ENCODE assay signal across 26 cellular contexts in genomic region chr6:54204921-54205511, GRCh38.
A peak's percentile ranks its signal among the peaks of the same experiment; 100 is the strongest.
DNase-seq lines count a peak whose midpoint lies in the region; ATAC-seq, FAIRE-seq and TF ChIP-seq lines count a peak whose summit lies in the region.
"Had no signal": no experiment of that assay in that cellular context is flagged by ENCODE, and none has a peak within 500 bp of the region (broad histone marks: within the 10 kb centered on the region; RNA-seq: fewer than 3 reads in every experiment).

No MANE protein-coding gene starts in this region.

- ATAC-seq in heart right ventricle (peak; percentile 88 to 97 (median 95)), GM21529 (IDR thresholded peaks at IDR 0.05; ENCODE audit: unreplicated experiment) (no peak)

- H3K27ac Mint-ChIP-seq in CD14-positive monocyte = no peak overlapping the region
- H3K27ac Mint-ChIP-seq: CD4-positive, CD25-positive, alpha-beta regulatory T cell; stimulated activated naive CD8-positive, alpha-beta T cell treated with anti-CD3 and anti-CD28 coated beads, Interleukin-15, Interleukin-2, amounts not matched to agents 100 ng/mL and 50 ng/mL, for 24 hours had no signal

- H3K4me1 Mint-ChIP-seq in CD14-positive monocyte = no peaks in the 10 kb centered on the region
- H3K4me1 Mint-ChIP-seq: CD4-positive, CD25-positive, alpha-beta regulatory T cell had no signal

- H3K27ac ChIP-seq in HEK293 (ENCODE audit: extremely low read depth, low read depth, low read length) = no peak overlapping the region
- H3K27ac ChIP-seq in heart right ventricle = peak overlapping the region in 8 of 10 donors; percentile 27 to 79 (median 71)
- H3K27ac ChIP-seq: coronary artery, RWPE1, tibial artery had no signal

- no peak for FAIRE-seq in RCC 7860 (lab: Jason Lieb, UNC)
- FAIRE-seq: bronchial epithelial cell, endometrium, G401.6 had no signal

- CTCF ChIA-PET in HEK293 (lab: Yijun Ruan, JAX) = no interaction called here

- H3K4me1 ChIP-seq in HEK293 (ENCODE audit: control insufficient read depth, insufficient read depth, low read length) = no peaks in the 10 kb centered on the region
- peaks cover 0 to 32% (median 10%) of the 10 kb centered on the region in 9 donors for H3K4me1 ChIP-seq in heart right ventricle

- DNase-seq in NCI-H526 treated with DMSO at 0.1 percent for 48 hours (lab: John Stamatoyannopoulos, UW) = peak; percentile 89
- peak in 1 of 2 donors; percentile 63 for DNase-seq in heart right ventricle
- DNase-seq in myocyte (ENCODE audit: low read depth) = peak; percentile 46
- no peak for DNase-seq in CD14-positive monocyte (ENCODE audit: low spot score)
- DNase-seq in RCC 7860 (ENCODE audit: low spot score) = no peak
- DNase-seq in HuH-7 (ENCODE audit: low spot score) = no peak
- DNase-seq: activated CD4-positive, alpha-beta T cell treated with anti-CD3 and anti-CD28 coated beads, Interleukin-2, amount 50 U/mL, for 48 hours; activated CD4-positive, CD25-positive, alpha-beta regulatory T cell; activated effector memory CD4-positive, alpha-beta T cell treated with Interleukin-2 at 50 U/mL for 16 hours; CD4-positive, CD25-positive, alpha-beta regulatory T cell; Kasumi-1; mammary epithelial cell; NCI-H1092; NCI-H2081 treated with DMSO at 0.1 percent for 48 hours; NCI-H510A; nucleus accumbens; stimulated activated CD4-positive, alpha-beta T cell treated with anti-CD3 and anti-CD28 coated beads, Interleukin-4, amount 100 ng/mL, for 4 hours; tibial artery had no signal

- POLR2A ChIA-PET in HEK293 (lab: Yijun Ruan, JAX) = no interaction called here

- TF ChIP-seq CTCF in HEK293 (tag by site-specific recombination; IDR thresholded peaks at IDR 0.05) (no peak), heart right ventricle (IDR thresholded peaks at IDR 0.05) (no peak), CD14-positive monocyte (IDR thresholded peaks at IDR 0.05) (no peak)

- H3K27me3 Mint-ChIP-seq in CD14-positive monocyte (ENCODE audit: low read depth in 3 of 3) = peaks cover 0 to 13% (median 4%) of the 10 kb centered on the region in 3 donors
- H3K27me3 Mint-ChIP-seq: CD4-positive, CD25-positive, alpha-beta regulatory T cell; stimulated activated naive CD8-positive, alpha-beta T cell treated with anti-CD3 and anti-CD28 coated beads, Interleukin-15, Interleukin-2, amounts not matched to agents 100 ng/mL and 50 ng/mL, for 24 hours had no signal

- intact Hi-C loops in heart right ventricle (cut with DNase I) = no loop called here
- intact Hi-C loops in CD14-positive monocyte (cut with micrococcal nuclease) = no loop called here

- no peaks in the 10 kb centered on the region for H3K27me3 ChIP-seq in heart right ventricle
- H3K27me3 ChIP-seq: tibial artery had no signal

- H3K36me3 ChIP-seq in HEK293 (ENCODE audit: control insufficient read depth in 2 of 2, insufficient read depth in 1 of 2, low read length in 2 of 2) = no peaks in the 10 kb centered on the region
- H3K36me3 ChIP-seq in heart right ventricle = no peaks in the 10 kb centered on the region
- H3K36me3 ChIP-seq: tibial artery had no signal

- WGBS in heart right ventricle, 2 donors = 25 to 30% methylated on average over 2 of the region's 2 CpGs

- H3K9me3 Mint-ChIP-seq in CD14-positive monocyte = peaks cover 0 to 4% (median 0%) of the 10 kb centered on the region in 7 donors
- H3K9me3 Mint-ChIP-seq: stimulated activated naive CD8-positive, alpha-beta T cell treated with anti-CD3 and anti-CD28 coated beads, Interleukin-15, Interleukin-2, amounts not matched to agents 100 ng/mL and 50 ng/mL, for 24 hours had no signal

- H3K4me3 Mint-ChIP-seq in CD14-positive monocyte = no peak overlapping the region
- H3K4me3 Mint-ChIP-seq: CD4-positive, CD25-positive, alpha-beta regulatory T cell; stimulated activated naive CD8-positive, alpha-beta T cell treated with anti-CD3 and anti-CD28 coated beads, Interleukin-15, Interleukin-2, amounts not matched to agents 100 ng/mL and 50 ng/mL, for 24 hours had no signal

- no peaks in the 10 kb centered on the region for H3K36me3 Mint-ChIP-seq in CD14-positive monocyte

- no peak overlapping the region for H3K4me3 ChIP-seq in HEK293 (ENCODE audit: low read depth, low read length)
- no peak overlapping the region for H3K4me3 ChIP-seq in heart right ventricle
- H3K4me3 ChIP-seq: coronary artery, tibial artery had no signal

- no peaks in the 10 kb centered on the region for H3K9me3 ChIP-seq in HEK293 (ENCODE audit: control insufficient read depth, insufficient read depth, low read depth, low read length)
- H3K9me3 ChIP-seq in heart right ventricle = no peaks in the 10 kb centered on the region
- H3K9me3 ChIP-seq: tibial artery had no signal

TF ChIP-seq in HEK293, 187 proteins besides CTCF, POLR2A, EP300 and RAD21:
- TF ChIP-seq ZNF280C (tag by site-specific recombination; IDR thresholded peaks at IDR 0.05) (no peak), PRDM10 (tag by site-specific recombination; IDR thresholded peaks at IDR 0.05) (peak; percentile 59; the same call in 1 of the 2 replicates)

Comparison
In these comparisons a context has a peak if more than half of its experiments do, and no peak if none do; other contexts are left out.
1. DNase-seq: peak in NCI-H526 treated with DMSO at 0.1 percent for 48 hours (single experiment) and myocyte (single experiment); none in CD14-positive monocyte (single experiment), RCC 7860 (single experiment) and HuH-7 (single experiment).